In the genomic region with DNA sequence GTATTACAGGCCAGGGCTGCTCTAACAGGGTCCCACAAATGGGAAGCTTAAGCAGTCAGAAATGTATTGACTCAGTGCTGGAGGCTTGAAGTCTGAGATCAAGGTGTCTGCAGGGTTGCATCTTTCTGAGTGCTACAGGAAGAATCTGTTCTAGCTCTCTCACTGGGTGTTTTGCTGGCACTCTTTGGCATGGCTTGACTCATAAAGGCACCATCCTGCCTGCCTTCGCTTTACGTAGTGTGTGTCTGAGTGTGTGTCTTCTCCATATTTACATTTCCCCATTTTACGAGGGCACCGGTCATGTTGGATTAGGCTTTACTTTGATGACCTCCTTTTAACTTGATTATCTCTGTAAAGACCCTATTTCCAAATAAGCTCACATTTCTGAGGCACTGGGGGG, we compare ENCODE assay signal across 30 cellular contexts. TPM values are rescaled to one million over a fixed set of nuclear protein-coding genes. Genes with fewer than 3 reads are reported as not detected.
"Had no signal": no experiment of that assay in that cellular context is flagged by ENCODE, and none has a peak within 500 bp of the region (broad histone marks: within the 10 kb centered on the region; RNA-seq: fewer than 3 reads in every experiment).

No MANE protein-coding gene starts in this region.

- H3K4me1 ChIP-seq: esophagus muscularis mucosa, foreskin keratinocyte, gastrocnemius medialis, heart left ventricle had no signal

- DNase-seq: activated CD4-positive, alpha-beta memory T cell treated with anti-CD3 and anti-CD28 coated beads for 36 hours; activated CD4-positive, alpha-beta T cell treated with anti-CD3 and anti-CD28 coated beads for 1 hour; activated CD4-positive, alpha-beta T cell treated with anti-CD3 and anti-CD28 coated beads for 48 hours; activated CD4-positive, alpha-beta T cell treated with anti-CD3 and anti-CD28 coated beads, Interleukin-2, amount 50 U/mL, for 1 hour; activated CD8-positive, alpha-beta memory T cell treated with anti-CD3 and anti-CD28 coated beads, Interleukin-2, amount 50 U/mL, for 48 hours; activated CD8-positive, alpha-beta T cell treated with anti-CD3 and anti-CD28 coated beads, Interleukin-2, amount 10 ng/mL, durations not matched to agents 7 days and 5 days; activated gamma-delta T cell; activated naive CD4-positive, alpha-beta T cell; activated naive CD4-positive, alpha-beta T cell treated with anti-CD3 and anti-CD28 coated beads, Interleukin-2, amount 10 ng/mL, durations not matched to agents 7 days and 5 days; activated naive CD8-positive, alpha-beta T cell treated with anti-CD3 and anti-CD28 coated beads, Interleukin-2, amount 10 ng/mL, durations not matched to agents 7 days and 5 days; activated T-cell treated with anti-CD3 and anti-CD28 coated beads for 4 hours; activated T-cell treated with anti-CD3 and anti-CD28 coated beads, Interleukin-2, amount 50 U/mL, for 24 hours; activated T-cell treated with anti-CD3 and anti-CD28 coated beads, Interleukin-2, amount 50 U/mL, for 72 hours; caudate nucleus; cortex of kidney; dermis blood vessel endothelial cell; effector CD4-positive, alpha-beta T cell; effector memory CD8-positive, alpha-beta T cell; erythroblast; foreskin keratinocyte; gastrocnemius medialis; glutamatergic neuron; heart left ventricle; T-helper 2 cell had no signal

- H3K9me3 Mint-ChIP-seq: activated CD4-positive, alpha-beta memory T cell treated with anti-CD3 and anti-CD28 coated beads for 36 hours; WTC11 had no signal

- H3K4me1 Mint-ChIP-seq: activated naive CD4-positive, alpha-beta T cell treated with anti-CD3 and anti-CD28 coated beads, Interleukin-2, amount 10 ng/mL, durations not matched to agents 7 days and 5 days; activated naive CD8-positive, alpha-beta T cell treated with anti-CD3 and anti-CD28 coated beads, Interleukin-2, amount 10 ng/mL, durations not matched to agents 7 days and 5 days; WTC11 had no signal

- H3K27me3 ChIP-seq: foreskin keratinocyte had no signal

- H3K4me3 Mint-ChIP-seq: activated CD4-positive, alpha-beta memory T cell treated with anti-CD3 and anti-CD28 coated beads for 36 hours; activated CD8-positive, alpha-beta T cell treated with anti-CD3 and anti-CD28 coated beads, Interleukin-2, amount 10 ng/mL, durations not matched to agents 7 days and 5 days; activated naive CD4-positive, alpha-beta T cell treated with anti-CD3 and anti-CD28 coated beads, Interleukin-2, amount 10 ng/mL, durations not matched to agents 7 days and 5 days; activated naive CD8-positive, alpha-beta T cell treated with anti-CD3 and anti-CD28 coated beads, Interleukin-2, amount 10 ng/mL, durations not matched to agents 7 days and 5 days; activated T-cell treated with anti-CD3 and anti-CD28 coated beads, Interleukin-2, amount 50 U/mL, for 24 hours; activated T-cell treated with anti-CD3 and anti-CD28 coated beads, Interleukin-2, amount 50 U/mL, for 72 hours; effector memory CD8-positive, alpha-beta T cell; WTC11 had no signal

- H3K27ac Mint-ChIP-seq: activated CD4-positive, alpha-beta memory T cell treated with anti-CD3 and anti-CD28 coated beads for 36 hours; activated CD8-positive, alpha-beta T cell treated with anti-CD3 and anti-CD28 coated beads, Interleukin-2, amount 10 ng/mL, durations not matched to agents 7 days and 5 days; activated naive CD4-positive, alpha-beta T cell treated with anti-CD3 and anti-CD28 coated beads, Interleukin-2, amount 10 ng/mL, durations not matched to agents 7 days and 5 days; activated naive CD4-positive, alpha-beta T cell treated with anti-CD3 and anti-CD28 coated beads, Interleukin-2, amount 50 U/mL, for 72 hours; activated naive CD8-positive, alpha-beta T cell treated with anti-CD3 and anti-CD28 coated beads, Interleukin-2, amount 10 ng/mL, durations not matched to agents 7 days and 5 days; activated T-cell treated with anti-CD3 and anti-CD28 coated beads, Interleukin-2, amount 50 U/mL, for 24 hours; activated T-cell treated with anti-CD3 and anti-CD28 coated beads, Interleukin-2, amount 50 U/mL, for 72 hours; effector memory CD8-positive, alpha-beta T cell; WTC11 had no signal

- H3K9me3 ChIP-seq: gastrocnemius medialis, heart left ventricle had no signal

- H3K36me3 ChIP-seq: esophagus muscularis mucosa, gastrocnemius medialis, heart left ventricle had no signal

- H3K4me3 ChIP-seq: esophagus muscularis mucosa, gastrocnemius medialis, heart left ventricle had no signal

- H3K27me3 Mint-ChIP-seq: activated naive CD4-positive, alpha-beta T cell treated with anti-CD3 and anti-CD28 coated beads, Interleukin-2, amount 10 ng/mL, durations not matched to agents 7 days and 5 days had no signal

- H3K36me3 Mint-ChIP-seq: activated CD4-positive, alpha-beta memory T cell treated with anti-CD3 and anti-CD28 coated beads for 36 hours; activated naive CD4-positive, alpha-beta T cell treated with anti-CD3 and anti-CD28 coated beads, Interleukin-2, amount 10 ng/mL, durations not matched to agents 7 days and 5 days; activated naive CD8-positive, alpha-beta T cell treated with anti-CD3 and anti-CD28 coated beads, Interleukin-2, amount 10 ng/mL, durations not matched to agents 7 days and 5 days; WTC11 had no signal

- H3K27ac ChIP-seq: esophagus muscularis mucosa, foreskin keratinocyte, gastrocnemius medialis, heart left ventricle had no signal

RNA-seq across cellular contexts. Expression of gene IGSF21, which starts 48.4 kb away (rescaled TPM):
- total RNA-seq: activated CD4-positive, alpha-beta memory T cell treated with anti-CD3 and anti-CD28 coated beads for 36 hours; activated CD8-positive, alpha-beta T cell treated with anti-CD3 and anti-CD28 coated beads, Interleukin-2, amount 10 ng/mL, durations not matched to agents 7 days and 5 days; activated naive CD4-positive, alpha-beta T cell treated with anti-CD3 and anti-CD28 coated beads, Interleukin-2, amount 50 U/mL, for 72 hours; activated naive CD8-positive, alpha-beta T cell treated with anti-CD3 and anti-CD28 coated beads, Interleukin-2, amount 10 ng/mL, durations not matched to agents 7 days and 5 days; activated T-cell treated with anti-CD3 and anti-CD28 coated beads, Interleukin-2, amount 50 U/mL, for 72 hours; astrocyte; chondrocyte; dermis blood vessel endothelial cell; foreskin keratinocyte; T-helper 1 cell treated with Interleukin-12 subunit alpha and Interleukin-12 subunit beta and Interleukin-4 antibody, amounts not matched to agents 30 ng/mL and 1 ng/mL, for 36 hours had no signal
